In the genomic region with DNA sequence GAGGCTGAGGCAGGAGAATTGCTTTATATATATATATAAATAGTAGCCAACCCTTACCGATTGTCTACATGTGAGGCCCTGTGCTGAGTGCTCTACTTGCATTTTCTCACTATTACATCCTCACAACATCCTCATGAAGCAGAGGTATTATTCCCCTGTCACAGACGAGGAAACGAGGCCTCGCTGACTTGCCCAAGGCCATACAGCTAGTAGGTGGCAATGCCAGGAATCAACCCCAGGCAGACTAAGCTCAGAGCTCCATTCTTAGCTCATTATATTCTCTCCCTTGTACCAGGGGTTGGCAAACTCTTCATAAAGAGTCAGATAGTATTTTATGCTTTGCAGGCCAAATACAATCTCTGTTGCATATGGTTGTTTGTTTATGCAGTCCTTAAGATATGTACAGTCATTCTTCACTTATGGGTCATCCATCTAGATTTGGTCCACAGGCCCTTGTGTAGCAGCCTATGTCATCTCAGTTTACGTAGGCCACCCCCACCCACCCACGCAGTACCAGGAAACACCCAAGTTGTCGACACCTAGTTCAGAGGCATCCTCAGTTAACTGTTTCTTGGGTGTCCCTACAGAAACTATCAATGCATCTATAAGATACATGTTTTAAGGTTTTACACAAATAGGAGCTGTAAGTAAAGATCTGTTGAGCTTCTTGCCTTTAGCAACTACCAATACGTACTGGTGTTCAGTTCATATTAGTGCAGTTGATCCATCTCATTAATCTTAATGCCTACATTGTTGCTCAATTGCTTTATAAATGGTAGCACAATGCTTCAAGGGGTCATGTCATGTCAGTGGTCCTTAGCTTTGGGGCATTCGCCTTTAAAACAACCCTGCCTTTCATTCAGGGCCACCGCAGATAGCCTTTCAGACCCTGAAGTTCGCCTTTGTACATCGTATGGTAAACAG, we compare ENCODE assay signal across 12 cellular contexts. TPM values are rescaled to one million over a fixed set of nuclear protein-coding genes. Genes with fewer than 3 reads are reported as not detected.
DNase-seq lines count a peak whose midpoint lies in the region; ATAC-seq and TF ChIP-seq lines count a peak whose summit lies in the region.
"Had no signal": no experiment of that assay in that cellular context is flagged by ENCODE, and none has a peak within 500 bp of the region (broad histone marks: within the 10 kb centered on the region; RNA-seq: fewer than 3 reads in every experiment).

No MANE protein-coding gene starts in this region.

- H3K14ac ChIP-seq in H9 (ENCODE audit: insufficient read depth, low read length) = no peak overlapping the region

- no peak overlapping the region for H3K4ac ChIP-seq in H9 (ENCODE audit: low read depth, low read length)

- H3K27me3 ChIP-seq in H9 (ENCODE audit: insufficient read depth, low read length) = no peaks in the 10 kb centered on the region

- peak overlapping the region; percentile 80 for H3K4me3 Mint-ChIP-seq in activated T-helper 17 cell treated with anti-CD3 and anti-CD28 coated beads, Interleukin-2, amount 50 U/mL, for 72 hours
- no peak overlapping the region for H3K4me3 Mint-ChIP-seq in H9
- no peak overlapping the region for H3K4me3 Mint-ChIP-seq in stimulated activated naive B cell treated with anti-CD40 and anti-IgM and Interleukin-4, amounts not matched to agents 10 μg/mL and 1 μg/mL and 100 μg/mL, for 72 hours
- H3K4me3 Mint-ChIP-seq: type B pancreatic cell had no signal

- H2AFZ ChIP-seq in H9 (ENCODE audit: low read length) = no peak overlapping the region

- no CpG with 5 or more reads among the region's 12 CpGs for WGBS in H9 (ENCODE audit: extremely low coverage, insufficient read length, low lambda C conversion rate)

- no peaks in the 10 kb centered on the region for H3K4me1 ChIP-seq in H9 (ENCODE audit: insufficient read depth, low read length)
- H3K4me1 ChIP-seq: prostate gland had no signal

- H2BK12ac ChIP-seq in H9 (ENCODE audit: insufficient read length, low read depth, low read length) = no peak overlapping the region

- no peak overlapping the region for H2BK5ac ChIP-seq in H9 (ENCODE audit: insufficient read length, low read length)

- H3K27ac ChIP-seq in H9 (ENCODE audit: insufficient read length, low read depth, low read length) = no peak overlapping the region
- H3K27ac ChIP-seq: prostate gland had no signal

- H3K56ac ChIP-seq in H9 (ENCODE audit: insufficient read length, low read depth, low read length) = no peak overlapping the region

- H4K91ac ChIP-seq in H9 (ENCODE audit: insufficient read length, low read depth, low read length) = no peak overlapping the region

- H2BK20ac ChIP-seq in H9 (ENCODE audit: low read depth, low read length, poor library complexity, severe bottlenecking) = no peak overlapping the region

- H3K9ac ChIP-seq in H9 (ENCODE audit: extremely low read depth, insufficient read length, low read length) = no peak overlapping the region

- H3T11ph ChIP-seq in H9 (ENCODE audit: low read length) = no peak overlapping the region

- H2BK15ac ChIP-seq in H9 (ENCODE audit: low read depth, low read length) = no peak overlapping the region

- no peaks in the 10 kb centered on the region for H3K79me1 ChIP-seq in H9 (ENCODE audit: insufficient read depth, low read depth, low read length, poor library complexity, severe bottlenecking)

- no peak for TF ChIP-seq CTCF in H9 (conservative IDR thresholded peaks at IDR 0.05)

- peaks cover 45% of the 10 kb centered on the region for H3K36me3 Mint-ChIP-seq in activated T-helper 17 cell treated with anti-CD3 and anti-CD28 coated beads, Interleukin-2, amount 50 U/mL, for 72 hours (ENCODE audit: low read depth)
- H3K36me3 Mint-ChIP-seq in H9 (ENCODE audit: insufficient read depth in 1 of 3, low read depth in 3 of 3) = no peaks in the 10 kb centered on the region; a peak in 1 of 7 replicates
- peaks cover 33 to 35% of the 10 kb centered on the region in 2 donors for H3K36me3 Mint-ChIP-seq in stimulated activated naive B cell treated with anti-CD40 and anti-IgM and Interleukin-4, amounts not matched to agents 10 μg/mL and 1 μg/mL and 100 μg/mL, for 72 hours

- H3K9me3 ChIP-seq in H9 (ENCODE audit: control insufficient read depth, low read depth, low read length) = no peaks in the 10 kb centered on the region
- H3K9me3 ChIP-seq: prostate gland had no signal

- no peak overlapping the region for H2AK5ac ChIP-seq in H9 (ENCODE audit: insufficient read length, low read length)

- no peak overlapping the region for H3K23ac ChIP-seq in H9 (ENCODE audit: insufficient read length, low read depth, low read length)

- H4K5ac ChIP-seq in H9 (ENCODE audit: insufficient read length, low read depth, low read length) = no peak overlapping the region

- intact Hi-C loops in Right ventricle myocardium inferior (cut with DNase I) = loop anchor here (5.0 kb wide), 1 partner anchor 52 kb away; a partner anchor contains a TSS

- no peaks in the 10 kb centered on the region for H3K23me2 ChIP-seq in H9 (ENCODE audit: insufficient read length, low read depth, low read length, poor library complexity, severe bottlenecking)

- H3K4me1 Mint-ChIP-seq in activated T-helper 17 cell treated with anti-CD3 and anti-CD28 coated beads, Interleukin-2, amount 50 U/mL, for 72 hours = peaks cover 43% of the 10 kb centered on the region
- no peaks in the 10 kb centered on the region for H3K4me1 Mint-ChIP-seq in H9
- peaks cover 17 to 32% of the 10 kb centered on the region in 2 donors for H3K4me1 Mint-ChIP-seq in stimulated activated naive B cell treated with anti-CD40 and anti-IgM and Interleukin-4, amounts not matched to agents 10 μg/mL and 1 μg/mL and 100 μg/mL, for 72 hours

- no peaks in the 10 kb centered on the region for H4K20me1 ChIP-seq in H9 (ENCODE audit: control insufficient read depth, insufficient read depth, insufficient read length)

- no peak overlapping the region for H3K18ac ChIP-seq in H9 (ENCODE audit: insufficient read length, low read depth, low read length)

- H4K8ac ChIP-seq in H9 (replicated peaks; ENCODE audit: insufficient read length, low read depth, low read length) = no peak overlapping the region

- no peak overlapping the region for H2BK120ac ChIP-seq in H9 (ENCODE audit: low read depth, low read length, poor library complexity, severe bottlenecking)

- DNase-seq in NCI-H226 (peak; percentile 66), fibroblast of the conjunctiva (ENCODE audit: low read depth) (peak; percentile 53), H9 (no peak), NCI-H146 treated with DMSO at 0.1 percent for 48 hours (lab: John Stamatoyannopoulos, UW; ENCODE audit: unreplicated experiment) (no peak), Right ventricle myocardium inferior (ENCODE audit: missing footprints) (no peak)
- DNase-seq in stimulated activated CD8-positive, alpha-beta memory T cell treated with anti-CD3 and anti-CD28 coated beads, Interleukin-15, amount 100 ng/mL, for 4 hours (ENCODE audit: low read depth in 2 of 2) = peak; percentile 44 to 58
- DNase-seq in stimulated activated naive B cell treated with anti-CD40 and anti-IgM and Interleukin-4, amounts not matched to agents 10 μg/mL and 1 μg/mL and 100 μg/mL, for 72 hours = no peak
- DNase-seq: GDM1, Kasumi-1 had no signal

- peak; percentile 81 for ATAC-seq in activated T-helper 17 cell treated with anti-CD3 and anti-CD28 coated beads, Interleukin-2, amount 50 U/mL, for 72 hours (replicated peaks)
- no peak for ATAC-seq in Right ventricle myocardium inferior
- no peak for ATAC-seq in stimulated activated naive B cell treated with anti-CD40 and anti-IgM and Interleukin-4, amounts not matched to agents 10 μg/mL and 1 μg/mL and 100 μg/mL, for 72 hours (replicated peaks)

- H3K27me3 Mint-ChIP-seq in activated T-helper 17 cell treated with anti-CD3 and anti-CD28 coated beads, Interleukin-2, amount 50 U/mL, for 72 hours = no peaks in the 10 kb centered on the region
- H3K27me3 Mint-ChIP-seq in H9 (ENCODE audit: low read depth) = peaks cover 16% of the 10 kb centered on the region
- H3K27me3 Mint-ChIP-seq in stimulated activated naive B cell treated with anti-CD40 and anti-IgM and Interleukin-4, amounts not matched to agents 10 μg/mL and 1 μg/mL and 100 μg/mL, for 72 hours = no peaks in the 10 kb centered on the region
- H3K27me3 Mint-ChIP-seq: type B pancreatic cell had no signal

- H3K27ac Mint-ChIP-seq in activated T-helper 17 cell treated with anti-CD3 and anti-CD28 coated beads, Interleukin-2, amount 50 U/mL, for 72 hours = peak overlapping the region; percentile 86
- no peak overlapping the region for H3K27ac Mint-ChIP-seq in H9
- H3K27ac Mint-ChIP-seq in stimulated activated naive B cell treated with anti-CD40 and anti-IgM and Interleukin-4, amounts not matched to agents 10 μg/mL and 1 μg/mL and 100 μg/mL, for 72 hours = no peak overlapping the region
- H3K27ac Mint-ChIP-seq: type B pancreatic cell had no signal

- H3K79me2 ChIP-seq in H9 (ENCODE audit: insufficient read depth, low read length) = no peaks in the 10 kb centered on the region

- no peak overlapping the region for H3K4me2 ChIP-seq in H9 (ENCODE audit: insufficient read depth, insufficient read length, low read length)

- no peaks in the 10 kb centered on the region for H3K9me3 Mint-ChIP-seq in activated T-helper 17 cell treated with anti-CD3 and anti-CD28 coated beads, Interleukin-2, amount 50 U/mL, for 72 hours
- no peaks in the 10 kb centered on the region for H3K9me3 Mint-ChIP-seq in H9
- no peaks in the 10 kb centered on the region for H3K9me3 Mint-ChIP-seq in stimulated activated naive B cell treated with anti-CD40 and anti-IgM and Interleukin-4, amounts not matched to agents 10 μg/mL and 1 μg/mL and 100 μg/mL, for 72 hours
- H3K9me3 Mint-ChIP-seq: type B pancreatic cell had no signal

RNA-seq across cellular contexts. Expression of a gene that starts 3.0 kb away (rescaled TPM):
- 1 to 10 TPM; 5.1 to 9.4 TPM for total RNA-seq in activated T-helper 17 cell treated with anti-CD3 and anti-CD28 coated beads, Interleukin-2, amount 50 U/mL, for 72 hours
- total RNA-seq in H9 (2021) (not detected in 2 replicates), Right ventricle myocardium inferior (0.41 TPM)

RNA-seq across cellular contexts. Expression of a gene that starts 22.7 kb away (rescaled TPM):
- 10 to 100 TPM; 71.2 to 76.5 TPM for total RNA-seq in activated T-helper 17 cell treated with anti-CD3 and anti-CD28 coated beads, Interleukin-2, amount 50 U/mL, for 72 hours
- total RNA-seq in H9 (2021) (71.7 and 72.9 TPM in 2 replicates), Right ventricle myocardium inferior (18.6 TPM)

RNA-seq across cellular contexts. Expression of a gene that starts 23.1 kb away (rescaled TPM):
- total RNA-seq in activated T-helper 17 cell treated with anti-CD3 and anti-CD28 coated beads, Interleukin-2, amount 50 U/mL, for 72 hours = 100 to 1,000 TPM in 1 of 2 donors, 10 to 100 TPM in 1; 86.3 to 112 TPM
- 81.9 and 86.8 TPM in 2 replicates for total RNA-seq in H9 (2021)
- 8.4 TPM for total RNA-seq in Right ventricle myocardium inferior

RNA-seq across cellular contexts. Expression of a gene that starts 53.3 kb away (rescaled TPM):
- total RNA-seq in activated T-helper 17 cell treated with anti-CD3 and anti-CD28 coated beads, Interleukin-2, amount 50 U/mL, for 72 hours = 10 to 100 TPM; 62.4 to 80.0 TPM
- total RNA-seq in H9 (2021) (57.2 and 62.6 TPM in 2 replicates), Right ventricle myocardium inferior (87.1 TPM)

RNA-seq across cellular contexts. Expression of a gene that starts 56.3 kb away (rescaled TPM):
- 1 to 10 TPM; 2.2 to 3.6 TPM for total RNA-seq in activated T-helper 17 cell treated with anti-CD3 and anti-CD28 coated beads, Interleukin-2, amount 50 U/mL, for 72 hours
- total RNA-seq in H9 (2021) (24.2 and 25.4 TPM in 2 replicates), Right ventricle myocardium inferior (60.3 TPM)

Comparison
In these comparisons a context has a peak if more than half of its experiments do, and no peak if none do; other contexts are left out.
1. DNase-seq: peak in NCI-H226 (single experiment), fibroblast of the conjunctiva (single experiment) and stimulated activated CD8-positive, alpha-beta memory T cell treated with anti-CD3 and anti-CD28 coated beads, Interleukin-15, amount 100 ng/mL, for 4 hours (2 of 2); none in H9 (single experiment), NCI-H146 treated with DMSO at 0.1 percent for 48 hours (single experiment), Right ventricle myocardium inferior (single experiment) and stimulated activated naive B cell treated with anti-CD40 and anti-IgM and Interleukin-4, amounts not matched to agents 10 μg/mL and 1 μg/mL and 100 μg/mL, for 72 hours (single experiment).